14 cellular contexts compared by ENCODE assay signal in genomic region chr18:59742325-59743111, GRCh38. TPM values are rescaled to one million over a fixed set of nuclear protein-coding genes. Genes with fewer than 3 reads are reported as not detected.
A peak's percentile ranks its signal among the peaks of the same experiment; 100 is the strongest.
DNase-seq lines count a peak whose midpoint lies in the region; ATAC-seq and TF ChIP-seq lines count a peak whose summit lies in the region.
"Had no signal": no experiment of that assay in that cellular context is flagged by ENCODE, and none has a peak within 500 bp of the region (broad histone marks: within the 10 kb centered on the region; RNA-seq: fewer than 3 reads in every experiment).

No MANE protein-coding gene starts in this region.

- H3K9me3 ChIP-seq in GM23248 (ENCODE audit: low read depth) (no peaks in the 10 kb centered on the region), cardiac muscle cell (ENCODE audit: low read depth) (no peaks in the 10 kb centered on the region)

- H3K27me3 ChIP-seq in GM23248 (replicated peaks; ENCODE audit: insufficient read depth) (no peaks in the 10 kb centered on the region), cardiac muscle cell (peaks cover 2% of the 10 kb centered on the region)

- H3K27me3 Mint-ChIP-seq in type B pancreatic cell = peaks cover 3% of the 10 kb centered on the region

- in situ Hi-C loops in GM23248 (cut with MboI) = loop anchor here (10.0 kb wide), 1 partner anchor 72 kb away; no protein-coding TSS in a partner anchor

- peak; percentile 86 for DNase-seq in GM23248
- peak; percentile 36 for DNase-seq in RPMI7951 (ENCODE audit: low read depth)
- DNase-seq in cardiac muscle cell (ENCODE audit: low read depth in 1 of 2, low spot score in 1 of 2) = peak; percentile 43 to 97
- DNase-seq in type B pancreatic cell (ENCODE audit: extremely low spot score, unreplicated experiment) = no peak
- DNase-seq in NCI-H524 (lab: John Stamatoyannopoulos, UW) = no peak
- DNase-seq: activated naive CD4-positive, alpha-beta T cell; central memory CD4-positive, alpha-beta T cell; GOT3; hypothalamus; NCI-H2107; small intestine had no signal

- H3K9me3 Mint-ChIP-seq in type B pancreatic cell = no peaks in the 10 kb centered on the region

- H3K27ac ChIP-seq in GM23248 = peak overlapping the region; percentile 87
- peak overlapping the region; percentile 27 for H3K27ac ChIP-seq in cardiac muscle cell
- H3K27ac ChIP-seq: VCaP had no signal

- H3K4me1 ChIP-seq in GM23248 (ENCODE audit: insufficient read depth) (peaks cover 29% of the 10 kb centered on the region), cardiac muscle cell (ENCODE audit: low read depth) (peaks cover 13% of the 10 kb centered on the region)

- H3K4me3 ChIP-seq in GM23248 = no peak overlapping the region
- H3K4me3 ChIP-seq in cardiac muscle cell = no peak overlapping the region

- no peak for ATAC-seq in GM21447 (IDR thresholded peaks at IDR 0.05; ENCODE audit: unreplicated experiment)
- ATAC-seq in HG03139 (IDR thresholded peaks at IDR 0.05; ENCODE audit: unreplicated experiment) = no peak

- H2AFZ ChIP-seq in GM23248 = no peak overlapping the region; the same call in 1 of the 2 replicates

- TF ChIP-seq CTCF in cardiac muscle cell (IDR thresholded peaks at IDR 0.05; ENCODE audit: low read depth, low read length) (no peak), type B pancreatic cell (conservative IDR thresholded peaks at IDR 0.05) (no peak)

- WGBS in GM23248 (ENCODE audit: low coverage in 1 of 2, low lambda C conversion rate in 2 of 2, missing lambda C conversion rate in 2 of 2), 2 experiments = 47 to 48% methylated on average over 8 of the region's 8 CpGs

- H3K27ac Mint-ChIP-seq in type B pancreatic cell = peak overlapping the region; percentile 43

- no peaks in the 10 kb centered on the region for H3K36me3 Mint-ChIP-seq in type B pancreatic cell

- no peaks in the 10 kb centered on the region for H3K79me2 ChIP-seq in GM23248 (ENCODE audit: insufficient read depth)

- H3K4me3 Mint-ChIP-seq in type B pancreatic cell = no peak overlapping the region

- H4K20me1 ChIP-seq in GM23248 (ENCODE audit: insufficient read depth) = no peaks in the 10 kb centered on the region

- H3F3A ChIP-seq in GM23248 (ENCODE audit: insufficient read depth) = peaks cover 45% of the 10 kb centered on the region

- H3K9ac ChIP-seq in GM23248 = 0 out of 2 replicates have a peak overlapping the region, but pooled peaks have one; percentile 38

- H3K4me1 Mint-ChIP-seq in type B pancreatic cell (ENCODE audit: unreplicated experiment) = peaks cover 4% of the 10 kb centered on the region

- H3K9me2 ChIP-seq in GM23248 (ENCODE audit: insufficient read depth) = no peaks in the 10 kb centered on the region

- H3K36me3 ChIP-seq in GM23248 (ENCODE audit: low read depth) (no peaks in the 10 kb centered on the region), cardiac muscle cell (no peaks in the 10 kb centered on the region)

- H3K4me2 ChIP-seq in GM23248 (ENCODE audit: unreplicated experiment) = peak overlapping the region; percentile 72

RNA-seq across cellular contexts. Expression of gene CCBE1, which starts 45.3 kb away (rescaled TPM):
- total RNA-seq in GM23248 (2014; rRNA removed; shearing (Covaris generic)) = 11.4 and 16.6 TPM in 2 replicates
- polyA plus RNA-seq in GM23248 (2016; fragmentation: Nextera tagmentation; extraction: Ambion mirVana) (33.6 and 38.2 TPM in 2 replicates), cardiac muscle cell (3.7 and 8.6 TPM in 2 replicates)
- 9.0 and 9.9 TPM in 2 replicates for total RNA-seq in RPMI7951 (2014; rRNA removed; shearing (Covaris generic))
- total RNA-seq in cardiac muscle cell (1.5 and 1.8 TPM in 2 replicates), type B pancreatic cell (ENCODE audit: low replicate concordance) (8.3 and 51.3 TPM in 2 replicates)

Comparison
In these comparisons a context has a peak if more than half of its experiments do, and no peak if none do; other contexts are left out.
1. DNase-seq: peak in GM23248 (single experiment), RPMI7951 (single experiment) and cardiac muscle cell (2 of 2); none in type B pancreatic cell (single experiment) and NCI-H524 (0 of 2).